11 cellular contexts compared by ENCODE assay signal in the genomic region with DNA sequence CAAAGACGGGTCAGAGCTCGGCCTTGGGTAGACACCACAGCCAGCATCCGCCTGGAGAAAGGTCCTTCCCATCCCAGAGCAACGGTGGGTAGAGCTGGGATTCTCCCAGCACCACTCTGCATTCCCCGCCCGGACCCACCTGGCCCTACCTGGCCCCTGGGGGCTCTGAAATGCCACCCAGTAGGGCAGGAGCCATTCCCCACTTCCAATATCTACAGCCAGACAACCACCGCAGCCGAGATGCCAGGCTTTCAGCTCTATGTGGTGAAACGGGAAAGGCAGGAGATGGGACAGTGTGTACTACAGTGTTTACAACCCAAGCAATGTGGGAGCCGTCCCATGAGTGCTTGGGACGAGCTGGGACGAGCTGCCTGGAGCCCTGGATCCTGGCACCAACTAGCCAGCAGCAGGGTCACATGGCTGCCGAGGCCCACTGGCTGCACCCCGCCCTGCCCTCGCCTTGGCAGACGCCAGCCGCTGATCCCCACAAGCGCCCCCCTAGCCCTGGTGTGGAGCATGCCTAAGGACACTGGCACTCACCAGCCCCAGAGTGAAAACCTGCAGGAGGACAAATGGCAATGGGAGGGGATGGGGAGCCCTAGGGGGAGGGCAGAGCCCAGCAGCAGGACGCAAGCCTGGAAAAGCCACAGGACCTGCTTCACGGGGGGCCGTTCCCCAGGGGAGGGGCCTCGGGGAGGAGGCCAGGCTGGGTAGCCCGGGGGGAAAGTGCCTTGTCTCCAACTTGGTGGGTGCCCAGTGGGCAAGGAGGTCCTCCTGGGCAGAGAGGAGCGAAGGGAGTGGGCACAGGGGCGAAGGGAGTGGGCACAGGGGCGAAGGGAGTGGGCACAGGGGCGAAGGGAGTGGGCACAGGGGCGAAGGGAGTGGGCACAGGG. TPM values are rescaled to one million over a fixed set of nuclear protein-coding genes. Genes with fewer than 3 reads are reported as not detected.
DNase-seq lines count a peak whose midpoint lies in the region; ATAC-seq and TF ChIP-seq lines count a peak whose summit lies in the region.
"Had no signal": no experiment of that assay in that cellular context is flagged by ENCODE, and none has a peak within 500 bp of the region (broad histone marks: within the 10 kb centered on the region; RNA-seq: fewer than 3 reads in every experiment).

No MANE protein-coding gene starts in this region.

- no peak for TF ChIP-seq POLR2A in suprapubic skin (IDR thresholded peaks at IDR 0.05)

- no peak overlapping the region for H3K4me3 ChIP-seq in right cardiac atrium (ENCODE audit: low read length)
- peak overlapping the region; percentile 2 for H3K4me3 ChIP-seq in suprapubic skin
- H3K4me3 ChIP-seq: colonic mucosa had no signal

- H3K27ac ChIP-seq in right cardiac atrium (ENCODE audit: low read length) (no peak overlapping the region), suprapubic skin (peak overlapping the region; percentile 64)
- H3K27ac ChIP-seq: colonic mucosa, foreskin keratinocyte had no signal

- intact Hi-C loops in right cardiac atrium (cut with DNase I) = loop anchor here in 3 of 4 donors (5.0 to 10.0 kb wide), 4 partner anchors 57 to 137 kb away; no protein-coding TSS in a partner anchor

- H3K9me3 Mint-ChIP-seq in activated naive CD4-positive, alpha-beta T cell treated with anti-CD3 and anti-CD28 coated beads, Interleukin-2, amount 10 ng/mL, durations not matched to agents 7 days and 5 days = no peaks in the 10 kb centered on the region
- H3K9me3 Mint-ChIP-seq in activated naive CD4-positive, alpha-beta T cell treated with anti-CD3 and anti-CD28 coated beads, Interleukin-2, amount 50 U/mL, for 72 hours = no peaks in the 10 kb centered on the region

- H3K27ac Mint-ChIP-seq in activated naive CD4-positive, alpha-beta T cell treated with anti-CD3 and anti-CD28 coated beads, Interleukin-2, amount 10 ng/mL, durations not matched to agents 7 days and 5 days = no peak overlapping the region
- H3K27ac Mint-ChIP-seq in activated naive CD4-positive, alpha-beta T cell treated with anti-CD3 and anti-CD28 coated beads, Interleukin-2, amount 50 U/mL, for 72 hours = peak overlapping the region in 1 of 2 donors; percentile 56

- TF ChIP-seq CTCF in suprapubic skin (IDR thresholded peaks at IDR 0.05) = no peak

- peaks cover 28% of the 10 kb centered on the region for H3K36me3 ChIP-seq in suprapubic skin

- H3K27me3 Mint-ChIP-seq in activated naive CD4-positive, alpha-beta T cell treated with anti-CD3 and anti-CD28 coated beads, Interleukin-2, amount 10 ng/mL, durations not matched to agents 7 days and 5 days = no peaks in the 10 kb centered on the region

- CTCF ChIA-PET in activated naive CD4-positive, alpha-beta T cell treated with anti-CD3 and anti-CD28 coated beads, Interleukin-2, amount 10 ng/mL, durations not matched to agents 7 days and 5 days (lab: Charles Lee) = interaction anchor here (1.0 to 9.0 kb wide), 4 partner anchors 10 to 60 kb away, joined by 3 to 113 read pairs (median 8); partner anchors contain the start of gene TMC8

- no peaks in the 10 kb centered on the region for H3K27me3 ChIP-seq in right cardiac atrium (ENCODE audit: control insufficient read depth, insufficient read depth)
- H3K27me3 ChIP-seq in suprapubic skin = no peaks in the 10 kb centered on the region
- H3K27me3 ChIP-seq: colonic mucosa had no signal

- WGBS in right cardiac atrium = 82% methylated on average over 28 of the region's 28 CpGs
- WGBS in suprapubic skin = 53% methylated on average over 28 of the region's 28 CpGs

- H3K4me1 ChIP-seq in right cardiac atrium (ENCODE audit: control insufficient read depth, insufficient read depth, low read length) (no peaks in the 10 kb centered on the region), suprapubic skin (peaks cover 29% of the 10 kb centered on the region)
- H3K4me1 ChIP-seq: colonic mucosa, foreskin keratinocyte had no signal

- H3K9me3 ChIP-seq in right cardiac atrium (ENCODE audit: control insufficient read depth, low read length) (no peaks in the 10 kb centered on the region), suprapubic skin (no peaks in the 10 kb centered on the region)
- H3K9me3 ChIP-seq: colonic mucosa had no signal

- ATAC-seq in activated naive CD4-positive, alpha-beta T cell treated with anti-CD3 and anti-CD28 coated beads, Interleukin-2, amount 50 U/mL, for 72 hours = no peak
- ATAC-seq in right cardiac atrium (peak; percentile 16 to 56), GM21360 (IDR thresholded peaks at IDR 0.05; ENCODE audit: unreplicated experiment) (no peak), HG02623 (IDR thresholded peaks at IDR 0.05; ENCODE audit: unreplicated experiment) (no peak)
- ATAC-seq: foreskin keratinocyte had no signal

- no peak overlapping the region for H3K4me3 Mint-ChIP-seq in activated naive CD4-positive, alpha-beta T cell treated with anti-CD3 and anti-CD28 coated beads, Interleukin-2, amount 10 ng/mL, durations not matched to agents 7 days and 5 days

- TF ChIP-seq EP300 in suprapubic skin (IDR thresholded peaks at IDR 0.05) = no peak

- peak; percentile 18 for DNase-seq in activated naive CD4-positive, alpha-beta T cell treated with anti-CD3 and anti-CD28 coated beads, Interleukin-2, amount 10 ng/mL, durations not matched to agents 7 days and 5 days
- no peak for DNase-seq in activated naive CD4-positive, alpha-beta T cell treated with anti-CD3 and anti-CD28 coated beads, Interleukin-2, amount 50 U/mL, for 72 hours (ENCODE audit: low spot score in 2 of 2)
- DNase-seq in right cardiac atrium (peak in 2 of 3 donors; percentile 78 to 80), suprapubic skin (ENCODE audit: low spot score in 2 of 2) (peak in 1 of 2 donors; percentile 59)
- DNase-seq: colonic mucosa; foreskin keratinocyte; stimulated activated CD4-positive, alpha-beta T cell treated with anti-CD3 and anti-CD28 coated beads, Interleukin-12 subunit alpha, Interleukin-12 subunit beta, amount 100 ng/mL, for 4 hours had no signal

- H3K36me3 Mint-ChIP-seq in activated naive CD4-positive, alpha-beta T cell treated with anti-CD3 and anti-CD28 coated beads, Interleukin-2, amount 10 ng/mL, durations not matched to agents 7 days and 5 days = peaks cover 54% of the 10 kb centered on the region
- H3K36me3 Mint-ChIP-seq in activated naive CD4-positive, alpha-beta T cell treated with anti-CD3 and anti-CD28 coated beads, Interleukin-2, amount 50 U/mL, for 72 hours = peaks cover 5 to 11% of the 10 kb centered on the region in 2 donors

- peaks cover 50% of the 10 kb centered on the region for H3K4me1 Mint-ChIP-seq in activated naive CD4-positive, alpha-beta T cell treated with anti-CD3 and anti-CD28 coated beads, Interleukin-2, amount 10 ng/mL, durations not matched to agents 7 days and 5 days

RNA-seq across cellular contexts. Expression of gene TMC6, which starts 13.5 kb away (rescaled TPM):
- total RNA-seq in activated naive CD4-positive, alpha-beta T cell treated with anti-CD3 and anti-CD28 coated beads, Interleukin-2, amount 50 U/mL, for 72 hours = 100 to 1,000 TPM; 165 to 233 TPM
- total RNA-seq in right cardiac atrium (10 to 100 TPM; 27.9 to 45.4 (median 38.2) TPM), suprapubic skin (10 to 100 TPM; 27.9 to 48.8 (median 32.0) TPM)
- 21.2 TPM for polyA plus RNA-seq in right cardiac atrium

RNA-seq across cellular contexts. Expression of gene TMC8, which starts 15.5 kb away (rescaled TPM):
- total RNA-seq in activated naive CD4-positive, alpha-beta T cell treated with anti-CD3 and anti-CD28 coated beads, Interleukin-2, amount 50 U/mL, for 72 hours = 100 to 1,000 TPM; 165 to 187 TPM
- total RNA-seq in right cardiac atrium = 1 to 10 TPM; 2.6 to 3.9 (median 3.0) TPM
- 2.4 TPM for polyA plus RNA-seq in right cardiac atrium
- total RNA-seq in suprapubic skin = 1 to 10 TPM in 2 of 4 donors, under 1 TPM in 2; 0.36 to 6.4 (median 1.8) TPM
- total RNA-seq: MCF 10A had no signal

RNA-seq across cellular contexts. Expression of gene C17orf99, which starts 31.1 kb away (rescaled TPM):
- total RNA-seq in activated naive CD4-positive, alpha-beta T cell treated with anti-CD3 and anti-CD28 coated beads, Interleukin-2, amount 50 U/mL, for 72 hours = not detected
- not detected for total RNA-seq in right cardiac atrium
- polyA plus RNA-seq in right cardiac atrium = not detected
- total RNA-seq in suprapubic skin = 1 to 10 TPM in 3 of 4 donors, not detected in 1; 1.4 to 2.7 (median 2.1) TPM
- total RNA-seq: H4, MCF 10A had no signal

RNA-seq across cellular contexts. Expression of gene SYNGR2, which starts 53.3 kb away (rescaled TPM):
- 10 to 100 TPM; 84.0 to 92.7 TPM for total RNA-seq in activated naive CD4-positive, alpha-beta T cell treated with anti-CD3 and anti-CD28 coated beads, Interleukin-2, amount 50 U/mL, for 72 hours
- 10 to 100 TPM; 81.9 to 92.2 (median 83.9) TPM for total RNA-seq in right cardiac atrium
- polyA plus RNA-seq in right cardiac atrium = 85.8 TPM
- total RNA-seq in suprapubic skin = 100 to 1,000 TPM; 127 to 139 (median 133) TPM

Comparison
In these comparisons a context has a peak if more than half of its experiments do, and no peak if none do; other contexts are left out.
1. DNase-seq: peak in activated naive CD4-positive, alpha-beta T cell treated with anti-CD3 and anti-CD28 coated beads, Interleukin-2, amount 10 ng/mL, durations not matched to agents 7 days and 5 days (single experiment) and right cardiac atrium (2 of 3); none in activated naive CD4-positive, alpha-beta T cell treated with anti-CD3 and anti-CD28 coated beads, Interleukin-2, amount 50 U/mL, for 72 hours (0 of 2).
2. ATAC-seq: peak in right cardiac atrium (2 of 2); none in activated naive CD4-positive, alpha-beta T cell treated with anti-CD3 and anti-CD28 coated beads, Interleukin-2, amount 50 U/mL, for 72 hours (0 of 2), GM21360 (single experiment) and HG02623 (single experiment).
3. RNA of gene TMC8, which starts 15.5 kb away (total RNA-seq): 165 to 187 TPM in activated naive CD4-positive, alpha-beta T cell treated with anti-CD3 and anti-CD28 coated beads, Interleukin-2, amount 50 U/mL, for 72 hours; 2.6 to 3.9 TPM in right cardiac atrium and 0.36 to 6.4 TPM in suprapubic skin; every median in the first group is over 10 times any median in the second.